Comparison of ENCODE assay signal across 15 cellular contexts in the genomic region with DNA sequence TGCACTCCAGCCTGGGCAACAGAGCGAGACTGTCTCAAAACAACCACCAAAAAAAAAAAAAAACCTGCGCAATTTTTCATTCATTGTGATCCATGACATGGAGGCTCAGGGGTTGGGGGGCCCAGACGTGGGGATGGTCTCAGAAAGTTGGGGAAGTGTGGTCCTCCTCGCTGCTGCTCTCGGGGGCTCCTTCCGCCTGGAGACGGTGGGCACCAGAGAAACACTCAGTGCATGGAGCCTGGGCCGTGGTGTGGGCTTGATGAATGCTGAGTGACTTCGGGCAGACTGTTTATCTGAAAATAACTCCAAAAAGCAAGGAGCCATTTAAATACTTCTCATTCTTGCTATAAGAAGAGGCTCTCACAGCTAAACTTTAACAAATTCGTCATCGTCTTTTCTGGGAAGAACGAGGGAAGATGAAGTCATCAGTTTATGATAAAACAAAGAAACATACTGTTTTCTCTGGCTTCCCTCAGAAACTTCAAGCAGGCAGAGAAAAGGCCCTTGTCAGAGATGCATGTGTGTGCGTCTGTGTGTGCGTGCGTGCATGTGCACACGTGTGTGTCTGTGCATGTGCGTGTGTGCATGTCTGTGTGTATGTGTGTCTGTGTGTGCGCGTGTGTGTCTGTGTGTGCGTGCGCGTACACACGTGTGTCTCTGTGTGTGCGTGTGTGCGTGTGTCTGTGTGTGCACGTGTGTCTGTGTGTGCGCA. TPM values are rescaled to one million over a fixed set of nuclear protein-coding genes. Genes with fewer than 3 reads are reported as not detected.
DNase-seq lines count a peak whose midpoint lies in the region; FAIRE-seq and TF ChIP-seq lines count a peak whose summit lies in the region.
"Had no signal": no experiment of that assay in that cellular context is flagged by ENCODE, and none has a peak within 500 bp of the region (broad histone marks: within the 10 kb centered on the region; RNA-seq: fewer than 3 reads in every experiment).

No MANE protein-coding gene starts in this region.

- DNase-seq in RCC 7860 (ENCODE audit: low spot score) (peak; percentile 31), epithelial cell of proximal tubule (ENCODE audit: low read depth) (peak; percentile 47), midbrain (lab: John Stamatoyannopoulos, UW) (peak; percentile 30), HEK293T (ENCODE audit: extremely low spot score) (no peak), NCI-H2029 (lab: John Stamatoyannopoulos, UW) (no peak)
- DNase-seq in activated effector memory CD4-positive, alpha-beta T cell treated with Interleukin-2 at 50 U/mL for 16 hours = no peak
- DNase-seq in activated naive CD4-positive, alpha-beta T cell treated with Interleukin-2 at 50 U/mL for 16 hours = no peak
- DNase-seq: activated CD4-positive, alpha-beta memory T cell treated with anti-CD3 and anti-CD28 coated beads, Interleukin-2, amount 10 ng/mL, durations not matched to agents 7 days and 5 days; activated gamma-delta T cell treated with Interleukin-2 at 50 U/mL for 16 hours; CD4-positive, alpha-beta memory T cell; central memory CD4-positive, alpha-beta T cell; esophagus squamous epithelium; NCI-H1436; NCI-H69; T1000 had no signal

- POLR2A ChIA-PET in HEK293T (lab: Yijun Ruan, JAX) = no interaction called here

- no peak overlapping the region for H3K4me3 ChIP-seq in epithelial cell of proximal tubule (ENCODE audit: low read depth, low read length)
- H3K4me3 ChIP-seq: esophagus squamous epithelium had no signal

- CTCF ChIA-PET in HEK293T (lab: Yijun Ruan, JAX) = no interaction called here

- no peak for TF ChIP-seq CTCF in epithelial cell of proximal tubule (conservative IDR thresholded peaks at IDR 0.05; ENCODE audit: low read depth, low read length)

- FAIRE-seq in RCC 7860 (lab: Jason Lieb, UNC) = peak; percentile 53

TF ChIP-seq in HEK293T, 16 proteins besides CTCF, POLR2A, EP300 and RAD21:
- TF ChIP-seq L3MBTL2 (conservative IDR thresholded peaks at IDR 0.05) (no peak), SUZ12 (IDR thresholded peaks at IDR 0.05) (no peak), HDGF (IDR thresholded peaks at IDR 0.05; ENCODE audit: borderline replicate concordance) (no peak), CTBP1 (IDR thresholded peaks at IDR 0.05; ENCODE audit: borderline replicate concordance) (no peak), TARDBP (IDR thresholded peaks at IDR 0.05) (no peak), ARNT (IDR thresholded peaks at IDR 0.05) (no peak), FOXK2 (IDR thresholded peaks at IDR 0.05) (no peak), FOXA1 (IDR thresholded peaks at IDR 0.05) (no peak), ELF4 (IDR thresholded peaks at IDR 0.05) (no peak), BHLHE40 (IDR thresholded peaks at IDR 0.05; ENCODE audit: borderline replicate concordance) (no peak)

RNA-seq across cellular contexts. Expression of a gene that starts 35.0 kb away (rescaled TPM):
- total RNA-seq in epithelial cell of proximal tubule = not detected in 2 replicates
- total RNA-seq: activated CD4-positive, alpha-beta memory T cell treated with anti-CD3 and anti-CD28 coated beads, Interleukin-2, amount 10 ng/mL, durations not matched to agents 7 days and 5 days; CD4-positive, alpha-beta memory T cell had no signal

Comparison
In these comparisons a context has a peak if more than half of its experiments do, and no peak if none do; other contexts are left out.
1. DNase-seq: peak in RCC 7860 (single experiment), epithelial cell of proximal tubule (single experiment) and midbrain (single experiment); none in HEK293T (single experiment), NCI-H2029 (single experiment), activated effector memory CD4-positive, alpha-beta T cell treated with Interleukin-2 at 50 U/mL for 16 hours (single experiment) and activated naive CD4-positive, alpha-beta T cell treated with Interleukin-2 at 50 U/mL for 16 hours (single experiment).